Comparison of ENCODE assay signal across 30 cellular contexts in the genomic region with DNA sequence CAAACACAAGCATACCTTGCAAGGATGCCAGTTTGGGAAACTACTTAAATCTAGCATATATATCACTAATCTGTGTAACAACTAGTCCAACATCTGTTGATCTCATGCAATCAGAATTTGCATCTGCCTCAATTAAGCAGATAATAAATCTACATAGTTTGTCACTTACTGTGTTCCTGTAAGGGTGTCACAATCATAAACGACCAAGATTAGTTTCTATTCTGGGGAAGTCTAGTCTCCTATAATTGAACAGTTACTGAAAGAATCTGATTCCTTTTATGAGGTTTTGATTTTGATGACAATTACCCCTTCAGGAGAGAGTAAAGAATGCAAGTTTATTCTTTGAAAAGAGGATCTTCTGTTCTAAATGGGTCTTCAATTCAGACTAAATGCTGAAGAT.
"Had no signal": no experiment of that assay in that cellular context is flagged by ENCODE, and none has a peak within 500 bp of the region (broad histone marks: within the 10 kb centered on the region; RNA-seq: fewer than 3 reads in every experiment).

No MANE protein-coding gene starts in this region.

- H3K36me3 Mint-ChIP-seq: activated naive CD4-positive, alpha-beta T cell treated with anti-CD3 and anti-CD28 coated beads, Interleukin-2, amount 50 U/mL, for 24 hours; memory B cell; naive thymus-derived CD8-positive, alpha-beta T cell; neural progenitor cell; T-cell; type B pancreatic cell had no signal

- H3K27me3 ChIP-seq: esophagus muscularis mucosa, heart right ventricle, neural progenitor cell, right atrium auricular region, spleen, uterus had no signal

- H3K4me1 ChIP-seq: esophagus muscularis mucosa, heart right ventricle, neural progenitor cell, parathyroid adenoma, psoas muscle, right atrium auricular region, spleen, uterus had no signal

- H3K79me2 ChIP-seq: parathyroid adenoma had no signal

- FAIRE-seq: bronchial epithelial cell, colon had no signal

- H3K4me3 ChIP-seq: esophagus muscularis mucosa, heart right ventricle, neural progenitor cell, psoas muscle, right atrium auricular region, spleen, uterus had no signal

- H3K36me3 ChIP-seq: esophagus muscularis mucosa, heart right ventricle, neural progenitor cell, right atrium auricular region, spleen, uterus had no signal

- H3K4me3 Mint-ChIP-seq: activated B cell treated with CpG ODN at 0.5 μM for 24 hours; activated naive CD4-positive, alpha-beta T cell treated with anti-CD3 and anti-CD28 coated beads, Interleukin-2, amount 50 U/mL, for 24 hours; activated naive CD8-positive, alpha-beta T cell treated with anti-CD3 and anti-CD28 coated beads, Interleukin-2, amount 50 U/mL, for 24 hours; activated T-cell treated with anti-CD3 and anti-CD28 coated beads, Interleukin-2, amount 50 U/mL, for 24 hours; central memory CD8-positive, alpha-beta T cell; memory B cell; naive thymus-derived CD8-positive, alpha-beta T cell; neural progenitor cell; stimulated activated naive CD8-positive, alpha-beta T cell treated with anti-CD3 and anti-CD28 coated beads, Interleukin-15, Interleukin-2, amounts not matched to agents 100 ng/mL and 50 ng/mL, for 24 hours; T-cell; T-helper 2 cell treated with Interferon-gamma antibody and Interleukin-4, amounts not matched to agents 5 μg/mL and 100 μg/mL, for 36 hours; type B pancreatic cell had no signal

- H3K9me3 Mint-ChIP-seq: activated B cell treated with CpG ODN at 0.5 μM for 24 hours; activated naive CD4-positive, alpha-beta T cell treated with anti-CD3 and anti-CD28 coated beads, Interleukin-2, amount 50 U/mL, for 24 hours; activated naive CD8-positive, alpha-beta T cell treated with anti-CD3 and anti-CD28 coated beads, Interleukin-2, amount 50 U/mL, for 24 hours; activated T-helper 2 cell treated with anti-CD3 and anti-CD28 coated beads, Interferon-gamma antibody, Interleukin-2, Interleukin-4, amounts not matched to agents 10 μg/mL and 5 μg/mL and 100 μg/mL, durations not matched to agents 14 hours and 24 hours and 36 hours; central memory CD8-positive, alpha-beta T cell; memory B cell; naive thymus-derived CD8-positive, alpha-beta T cell; neural progenitor cell; stimulated activated naive CD8-positive, alpha-beta T cell treated with anti-CD3 and anti-CD28 coated beads, Interleukin-15, Interleukin-2, amounts not matched to agents 100 ng/mL and 50 ng/mL, for 24 hours; T-cell; T-helper 2 cell treated with Interferon-gamma antibody and Interleukin-4, amounts not matched to agents 5 μg/mL and 100 μg/mL, for 36 hours; type B pancreatic cell had no signal

- DNase-seq: activated B cell treated with CpG ODN at 0.5 μM for 24 hours; activated CD8-positive, alpha-beta memory T cell treated with anti-CD3 and anti-CD28 coated beads, Interleukin-2, amount 50 U/mL, for 4 hours; activated naive CD8-positive, alpha-beta T cell treated with anti-CD3 and anti-CD28 coated beads, Interleukin-2, amount 50 U/mL, for 24 hours; activated T-cell treated with anti-CD3 and anti-CD28 coated beads, Interleukin-2, amount 50 U/mL, for 24 hours; amygdala; dermis blood vessel endothelial cell; effector CD4-positive, alpha-beta T cell; foreskin melanocyte; heart right ventricle; naive thymus-derived CD8-positive, alpha-beta T cell; occipital lobe; psoas muscle; spleen; stimulated activated CD4-positive, alpha-beta T cell treated with anti-CD3 and anti-CD28 coated beads, Interleukin-2, amount 100 ng/mL, for 48 hours; substantia nigra; T-cell; uterus had no signal

- H3K27ac ChIP-seq: esophagus muscularis mucosa, heart right ventricle, neural progenitor cell, parathyroid adenoma, psoas muscle, right atrium auricular region, spleen, uterus had no signal

- H3K4me2 ChIP-seq: neural progenitor cell had no signal

- H3K27ac Mint-ChIP-seq: activated B cell treated with CpG ODN at 0.5 μM for 24 hours; activated naive CD4-positive, alpha-beta T cell treated with anti-CD3 and anti-CD28 coated beads, Interleukin-2, amount 50 U/mL, for 24 hours; activated naive CD8-positive, alpha-beta T cell treated with anti-CD3 and anti-CD28 coated beads, Interleukin-2, amount 50 U/mL, for 24 hours; activated T-cell treated with anti-CD3 and anti-CD28 coated beads, Interleukin-2, amount 50 U/mL, for 24 hours; activated T-helper 2 cell treated with anti-CD3 and anti-CD28 coated beads, Interferon-gamma antibody, Interleukin-2, Interleukin-4, amounts not matched to agents 10 μg/mL and 5 μg/mL and 100 μg/mL, durations not matched to agents 14 hours and 24 hours and 36 hours; memory B cell; naive thymus-derived CD8-positive, alpha-beta T cell; neural progenitor cell; T-cell; T-helper 2 cell treated with Interferon-gamma antibody and Interleukin-4, amounts not matched to agents 5 μg/mL and 100 μg/mL, for 36 hours; type B pancreatic cell had no signal

- H3K4me1 Mint-ChIP-seq: activated B cell treated with CpG ODN at 0.5 μM for 24 hours; central memory CD8-positive, alpha-beta T cell; neural progenitor cell had no signal

- ATAC-seq: heart right ventricle had no signal

- H3K9me3 ChIP-seq: esophagus muscularis mucosa, heart right ventricle, psoas muscle, right atrium auricular region, spleen, uterus had no signal

- H2AFZ ChIP-seq: neural progenitor cell, parathyroid adenoma had no signal

- H3K27me3 Mint-ChIP-seq: activated B cell treated with CpG ODN at 0.5 μM for 24 hours; activated naive CD4-positive, alpha-beta T cell treated with anti-CD3 and anti-CD28 coated beads, Interleukin-2, amount 50 U/mL, for 24 hours; activated naive CD8-positive, alpha-beta T cell treated with anti-CD3 and anti-CD28 coated beads, Interleukin-2, amount 50 U/mL, for 24 hours; activated T-cell treated with anti-CD3 and anti-CD28 coated beads, Interleukin-2, amount 50 U/mL, for 24 hours; central memory CD8-positive, alpha-beta T cell; memory B cell; naive thymus-derived CD8-positive, alpha-beta T cell; stimulated activated naive CD8-positive, alpha-beta T cell treated with anti-CD3 and anti-CD28 coated beads, Interleukin-15, Interleukin-2, amounts not matched to agents 100 ng/mL and 50 ng/mL, for 24 hours; T-cell; type B pancreatic cell had no signal

- H3K9ac ChIP-seq: neural progenitor cell, parathyroid adenoma had no signal
